In the genomic region with DNA sequence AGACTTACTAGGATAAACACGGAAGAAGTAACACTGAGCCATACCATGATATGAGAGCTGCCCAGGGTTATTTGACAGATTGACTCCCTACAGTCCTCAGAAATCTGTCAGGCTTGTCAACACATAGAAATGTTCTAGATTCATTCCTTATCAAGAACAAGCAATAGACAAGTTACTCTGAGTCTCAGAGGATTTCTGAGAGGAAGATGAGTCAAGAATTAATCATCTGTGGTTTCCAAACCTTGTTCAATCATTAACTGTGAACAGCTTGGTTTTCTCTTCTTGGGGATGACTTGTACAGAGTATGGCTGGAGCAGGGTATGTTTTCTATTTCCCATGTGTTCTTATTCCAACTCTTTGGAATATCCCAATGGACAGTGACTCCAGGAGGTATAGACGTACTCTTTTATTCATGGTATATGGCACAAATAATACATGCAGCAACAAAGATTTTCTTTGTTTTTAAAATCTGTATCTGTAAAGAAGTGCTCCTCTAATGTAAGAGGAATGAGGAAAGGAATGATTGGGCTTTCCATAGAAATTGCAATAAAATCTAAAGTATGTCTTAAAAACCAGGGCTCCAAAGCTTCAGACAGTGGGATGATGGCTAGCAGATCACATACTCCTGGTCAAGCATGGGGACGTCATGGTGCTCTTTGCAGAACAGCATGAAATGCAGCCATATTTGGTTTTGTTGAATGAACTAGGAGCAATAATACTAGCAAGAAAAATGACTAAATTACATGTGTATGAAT, we compare ENCODE assay signal across 8 cellular contexts. TPM values are rescaled to one million over a fixed set of nuclear protein-coding genes. Genes with fewer than 3 reads are reported as not detected.
DNase-seq lines count a peak whose midpoint lies in the region; FAIRE-seq and TF ChIP-seq lines count a peak whose summit lies in the region.

No MANE protein-coding gene starts in this region.

- 80 to 95% (median 88%) methylated on average over 3 of the region's 3 CpGs for WGBS in spleen, 5 donors

- no peaks in the 10 kb centered on the region for H3K36me3 ChIP-seq in spleen

- DNase-seq in GM04503 (ENCODE audit: low read depth): peak; percentile 75
- DNase-seq in H54 (ENCODE audit: insufficient read length, low spot score): no peak
- DNase-seq in M059J (ENCODE audit: low read depth): peak; percentile 87
- DNase-seq in iris pigment epithelial cell (ENCODE audit: low read depth): peak; percentile 89
- DNase-seq in NCI-H526 treated with DMSO at 0.1 percent for 48 hours (lab: John Stamatoyannopoulos, UW): no peak
- no peak for DNase-seq in cortex of kidney (lab: John Stamatoyannopoulos, UW)
- no peak for DNase-seq in spleen
- DNase-seq in GM20000 (ENCODE audit: low spot score): no peak

- H3K4me1 ChIP-seq in spleen: no peaks in the 10 kb centered on the region

- no peak for TF ChIP-seq POLR2A in H54 (IDR thresholded peaks at IDR 0.05; ENCODE audit: low read depth, low read length)
- no peak for TF ChIP-seq POLR2A in spleen (IDR thresholded peaks at IDR 0.05)

- peaks cover 0 to 6% (median 0%) of the 10 kb centered on the region in 7 donors for H3K27me3 ChIP-seq in spleen (replicated peaks in 1 of 7)

- H3K4me3 ChIP-seq in spleen: no peak overlapping the region

- intact Hi-C loops in spleen (cut with DNase I; ENCODE audit: low total_unique reads): no loop called here

- peak; percentile 93 for FAIRE-seq in H54 (lab: Jason Lieb, UNC)

- no peak overlapping the region for H3K27ac ChIP-seq in spleen

- H3K9me3 ChIP-seq in spleen: no peaks in the 10 kb centered on the region

- TF ChIP-seq CTCF in spleen (IDR thresholded peaks at IDR 0.05 in 8 of 11, conservative IDR thresholded peaks at IDR 0.05 in 3 of 11): no peak
- TF ChIP-seq CTCF in GM20000 (IDR thresholded peaks at IDR 0.05; ENCODE audit: extremely low read depth, missing control alignments): no peak

RNA-seq across cellular contexts. Expression of gene SFR1, which starts 11.9 kb away (rescaled TPM):
- total RNA-seq in M059J (2014; rRNA removed; shearing (Covaris generic)): 12.4 and 17.3 TPM in 2 replicates
- total RNA-seq in spleen: 10 to 100 TPM in 2 of 7 donors, 1 to 10 TPM in 5; 7.5 to 13.2 (median 9.1) TPM
- polyA plus RNA-seq in spleen: 1 to 10 TPM; 7.8 to 9.9 (median 9.8) TPM

RNA-seq across cellular contexts. Expression of gene COL17A1, which starts 24.4 kb away (rescaled TPM):
- total RNA-seq in M059J (2014; rRNA removed; shearing (Covaris generic)): 2.9 and 3.2 TPM in 2 replicates
- 1 to 10 TPM in 6 of 7 donors, under 1 TPM in 1; 0.52 to 5.9 (median 1.8) TPM for total RNA-seq in spleen
- polyA plus RNA-seq in spleen: 1 to 10 TPM in 2 of 3 donors, under 1 TPM in 1; 0.50 to 2.0 (median 1.3) TPM

Comparison
In these comparisons a context has a peak if more than half of its experiments do, and no peak if none do; other contexts are left out.
1. DNase-seq: peak in GM04503 (single experiment), M059J (single experiment) and iris pigment epithelial cell (single experiment); none in H54 (single experiment), NCI-H526 treated with DMSO at 0.1 percent for 48 hours (single experiment), cortex of kidney (single experiment), spleen (single experiment) and GM20000 (single experiment).